ENCODE assay signal across 1 cellular context in the genomic region with DNA sequence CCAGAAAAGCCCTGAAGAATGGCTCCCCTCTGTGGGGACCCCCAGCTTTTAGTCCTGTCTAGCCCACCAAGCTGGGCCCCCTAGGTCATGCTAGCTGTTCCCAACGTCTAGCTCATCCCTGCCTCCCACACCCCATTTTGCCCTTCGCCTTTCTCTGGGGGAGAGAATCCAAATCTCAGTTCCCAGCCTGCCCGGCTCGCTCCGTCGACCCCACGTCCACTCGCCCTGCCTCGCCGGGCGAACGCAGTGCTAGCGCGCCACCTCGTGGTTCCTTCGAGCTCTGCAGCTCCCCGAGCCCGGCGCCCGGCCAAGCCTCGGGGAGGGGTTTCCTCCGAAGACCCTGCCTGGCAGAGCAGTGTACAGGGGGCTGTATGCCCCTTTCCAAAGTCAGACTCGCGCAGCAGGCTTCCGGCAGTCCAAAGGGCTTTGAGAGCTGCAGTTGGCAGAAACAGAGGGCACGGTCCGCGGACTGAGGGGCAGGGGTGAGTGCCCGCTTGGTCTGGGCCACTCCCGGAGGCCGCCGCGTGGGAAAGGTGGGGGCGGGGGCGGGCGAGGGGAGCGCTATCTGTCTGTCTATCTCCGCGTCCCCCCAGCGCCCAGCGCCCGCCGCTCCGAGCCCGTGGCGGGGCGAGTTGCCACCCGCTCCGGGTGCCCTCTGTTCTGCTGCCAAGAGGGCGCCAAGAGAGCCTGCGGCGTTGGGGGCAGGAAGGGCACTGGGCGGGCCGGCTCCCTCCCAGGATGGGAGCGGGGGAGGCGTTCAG.
A peak's percentile ranks its signal among the peaks of the same experiment; 100 is the strongest.
TF ChIP-seq lines count a peak whose summit lies in the region.

No MANE protein-coding gene starts in this region.

TF ChIP-seq in K562, 482 proteins besides CTCF, POLR2A, EP300 and RAD21 (continued from another document and continues in another):
- TF ChIP-seq RB1 (IDR thresholded peaks at IDR 0.05; ENCODE audit: low read depth) (0 out of 2 replicates have a peak, but pooled peaks have one; percentile 59), CREM (IDR thresholded peaks at IDR 0.05; ENCODE audit: low read depth) (peak; percentile 23; the same call in 1 of the 2 replicates), AFF4 (CRISPR knock-in tag; IDR thresholded peaks at IDR 0.05) (0 out of 2 replicates have a peak, but pooled peaks have one; percentile 39), CXXC5 (CRISPR knock-in tag; IDR thresholded peaks at IDR 0.05) (0 out of 2 replicates have a peak, but pooled peaks have one; percentile 12), TFAP4 (CRISPR knock-in tag; IDR thresholded peaks at IDR 0.05; ENCODE audit: borderline replicate concordance) (peak; percentile 45; the same call in 1 of the 2 replicates), NFXL1 (CRISPR knock-in tag; IDR thresholded peaks at IDR 0.05) (no peak), ZBTB7A (IDR thresholded peaks at IDR 0.05; ENCODE audit: borderline replicate concordance, control insufficient read depth, low read depth, low read length) (peak; percentile 80), UBTF (IDR thresholded peaks at IDR 0.05; ENCODE audit: borderline replicate concordance in 1 of 2, low read depth in 2 of 2, low read length in 2 of 2) (no peak), NFIC (IDR thresholded peaks at IDR 0.05) (peak; percentile 43; the same call in 1 of the 2 replicates), GABPB1 (CRISPR knock-in tag; IDR thresholded peaks at IDR 0.05) (peak; percentile 35; the same call in 1 of the 2 replicates), STAG1 (CRISPR knock-in tag; IDR thresholded peaks at IDR 0.05; ENCODE audit: borderline replicate concordance) (peak; percentile 90), SMAD4 (CRISPR knock-in tag; conservative IDR thresholded peaks at IDR 0.05) (peak; percentile 17; the same call in 1 of the 2 replicates), MGA (IDR thresholded peaks at IDR 0.05) (no peak)
- TF ChIP-seq, protein P1, sequence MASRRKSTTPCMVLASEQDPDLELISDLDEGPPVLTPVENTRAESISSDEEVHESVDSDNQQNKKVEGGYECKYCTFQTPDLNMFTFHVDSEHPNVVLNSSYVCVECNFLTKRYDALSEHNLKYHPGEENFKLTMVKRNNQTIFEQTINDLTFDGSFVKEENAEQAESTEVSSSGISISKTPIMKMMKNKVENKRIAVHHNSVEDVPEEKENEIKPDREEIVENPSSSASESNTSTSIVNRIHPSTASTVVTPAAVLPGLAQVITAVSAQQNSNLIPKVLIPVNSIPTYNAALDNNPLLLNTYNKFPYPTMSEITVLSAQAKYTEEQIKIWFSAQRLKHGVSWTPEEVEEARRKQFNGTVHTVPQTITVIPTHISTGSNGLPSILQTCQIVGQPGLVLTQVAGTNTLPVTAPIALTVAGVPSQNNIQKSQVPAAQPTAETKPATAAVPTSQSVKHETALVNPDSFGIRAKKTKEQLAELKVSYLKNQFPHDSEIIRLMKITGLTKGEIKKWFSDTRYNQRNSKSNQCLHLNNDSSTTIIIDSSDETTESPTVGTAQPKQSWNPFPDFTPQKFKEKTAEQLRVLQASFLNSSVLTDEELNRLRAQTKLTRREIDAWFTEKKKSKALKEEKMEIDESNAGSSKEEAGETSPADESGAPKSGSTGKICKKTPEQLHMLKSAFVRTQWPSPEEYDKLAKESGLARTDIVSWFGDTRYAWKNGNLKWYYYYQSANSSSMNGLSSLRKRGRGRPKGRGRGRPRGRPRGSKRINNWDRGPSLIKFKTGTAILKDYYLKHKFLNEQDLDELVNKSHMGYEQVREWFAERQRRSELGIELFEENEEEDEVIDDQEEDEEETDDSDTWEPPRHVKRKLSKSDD (conservative IDR thresholded peaks at IDR 0.05; ENCODE audit: low read length) = 0 out of 2 replicates have a peak, but pooled peaks have one; percentile 50
- TF ChIP-seq, protein P2, sequence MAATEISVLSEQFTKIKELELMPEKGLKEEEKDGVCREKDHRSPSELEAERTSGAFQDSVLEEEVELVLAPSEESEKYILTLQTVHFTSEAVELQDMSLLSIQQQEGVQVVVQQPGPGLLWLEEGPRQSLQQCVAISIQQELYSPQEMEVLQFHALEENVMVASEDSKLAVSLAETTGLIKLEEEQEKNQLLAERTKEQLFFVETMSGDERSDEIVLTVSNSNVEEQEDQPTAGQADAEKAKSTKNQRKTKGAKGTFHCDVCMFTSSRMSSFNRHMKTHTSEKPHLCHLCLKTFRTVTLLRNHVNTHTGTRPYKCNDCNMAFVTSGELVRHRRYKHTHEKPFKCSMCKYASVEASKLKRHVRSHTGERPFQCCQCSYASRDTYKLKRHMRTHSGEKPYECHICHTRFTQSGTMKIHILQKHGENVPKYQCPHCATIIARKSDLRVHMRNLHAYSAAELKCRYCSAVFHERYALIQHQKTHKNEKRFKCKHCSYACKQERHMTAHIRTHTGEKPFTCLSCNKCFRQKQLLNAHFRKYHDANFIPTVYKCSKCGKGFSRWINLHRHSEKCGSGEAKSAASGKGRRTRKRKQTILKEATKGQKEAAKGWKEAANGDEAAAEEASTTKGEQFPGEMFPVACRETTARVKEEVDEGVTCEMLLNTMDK (IDR thresholded peaks at IDR 0.05; ENCODE audit: borderline replicate concordance, insufficient read depth, low read depth, low read length, poor library complexity, severe bottlenecking) = peak; percentile 28
- TF ChIP-seq, protein P3, sequence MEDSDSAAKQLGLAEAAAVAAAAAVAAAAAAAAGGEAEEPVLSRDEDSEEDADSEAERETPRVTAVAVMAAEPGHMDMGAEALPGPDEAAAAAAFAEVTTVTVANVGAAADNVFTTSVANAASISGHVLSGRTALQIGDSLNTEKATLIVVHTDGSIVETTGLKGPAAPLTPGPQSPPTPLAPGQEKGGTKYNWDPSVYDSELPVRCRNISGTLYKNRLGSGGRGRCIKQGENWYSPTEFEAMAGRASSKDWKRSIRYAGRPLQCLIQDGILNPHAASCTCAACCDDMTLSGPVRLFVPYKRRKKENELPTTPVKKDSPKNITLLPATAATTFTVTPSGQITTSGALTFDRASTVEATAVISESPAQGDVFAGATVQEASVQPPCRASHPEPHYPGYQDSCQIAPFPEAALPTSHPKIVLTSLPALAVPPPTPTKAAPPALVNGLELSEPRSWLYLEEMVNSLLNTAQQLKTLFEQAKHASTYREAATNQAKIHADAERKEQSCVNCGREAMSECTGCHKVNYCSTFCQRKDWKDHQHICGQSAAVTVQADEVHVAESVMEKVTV (CRISPR knock-in tag; IDR thresholded peaks at IDR 0.05) = peak; percentile 95
- TF ChIP-seq, protein P4, sequence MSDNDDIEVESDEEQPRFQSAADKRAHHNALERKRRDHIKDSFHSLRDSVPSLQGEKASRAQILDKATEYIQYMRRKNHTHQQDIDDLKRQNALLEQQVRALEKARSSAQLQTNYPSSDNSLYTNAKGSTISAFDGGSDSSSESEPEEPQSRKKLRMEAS (CRISPR knock-in tag; IDR thresholded peaks at IDR 0.05) = 0 out of 2 replicates have a peak, but pooled peaks have one; percentile 22
